ENCODE assay signal across 8 cellular contexts in the genomic region with DNA sequence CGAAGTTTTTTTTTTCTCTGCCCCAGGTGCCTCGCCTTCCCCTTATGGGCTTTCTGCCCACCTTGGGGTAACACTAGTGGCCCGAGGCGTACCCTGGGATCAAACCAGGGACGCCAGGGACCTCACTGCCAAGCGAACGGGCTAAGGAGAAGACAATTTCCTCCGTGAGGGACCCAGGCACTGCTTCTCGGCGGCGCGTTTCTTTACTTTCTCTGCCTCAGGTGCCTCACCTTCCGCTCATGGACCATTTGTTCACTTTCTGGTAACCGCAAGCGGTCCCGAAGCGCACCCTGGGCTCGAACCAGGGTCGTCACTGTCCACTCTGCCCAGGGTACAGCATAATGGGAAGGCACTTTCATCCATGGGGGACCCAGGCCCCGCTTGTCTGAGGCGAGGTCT.
DNase-seq lines count a peak whose midpoint lies in the region; ATAC-seq, FAIRE-seq and TF ChIP-seq lines count a peak whose summit lies in the region.
"Not testable (repeated sequence)": the region's sequence is repeated elsewhere in the genome, so short reads cannot be mapped to it uniquely, and the experiment has no call there.

No MANE protein-coding gene starts in this region.

- POLR2A ChIA-PET in OCI-LY7 (lab: Charles Lee); activated CD4-positive, alpha-beta memory T cell treated with anti-CD3 and anti-CD28 coated beads for 36 hours (lab: Charles Lee); HepG2 (lab: Yijun Ruan, JAX): not testable (repeated sequence)

- BruUV-seq in Calu3 (replicated peaks; lab: Mats Ljungman, UMichigan): not testable (repeated sequence)
- TSS peak; percentile 52 for BruUV-seq in OCI-LY7 (replicated peaks; lab: Mats Ljungman, UMichigan)
- BruUV-seq in HepG2 (replicated peaks; lab: Mats Ljungman, UMichigan): TSS peak; percentile 69

- H2AFZ ChIP-seq in OCI-LY7 (ENCODE audit: low read length); HepG2 (ENCODE audit: low read length): not testable (repeated sequence)

- not testable (repeated sequence) for H3K9ac ChIP-seq in HepG2 (ENCODE audit: insufficient read depth, low read depth, low read length)

- H3K36me3 Mint-ChIP-seq in Calu3 (ENCODE audit: insufficient read depth, unreplicated experiment): peaks cover 10% of the 10 kb centered on the region
- not testable (repeated sequence) for H3K36me3 Mint-ChIP-seq in activated CD4-positive, alpha-beta memory T cell treated with anti-CD3 and anti-CD28 coated beads for 36 hours; activated T-helper 2 cell treated with anti-CD3 and anti-CD28 coated beads, Interferon-gamma antibody, Interleukin-2, Interleukin-4, amounts not matched to agents 10 μg/mL and 5 μg/mL and 100 μg/mL, durations not matched to agents 14 hours and 24 hours and 36 hours (ENCODE audit: low read depth)
- peaks cover 18% of the 10 kb centered on the region for H3K36me3 Mint-ChIP-seq in central memory CD8-positive, alpha-beta T cell (ENCODE audit: insufficient read depth)

- H3K4me1 ChIP-seq in OCI-LY7 (ENCODE audit: insufficient read depth, low read length, poor library complexity, severe bottlenecking); HepG2 (ENCODE audit: insufficient read depth, low read length): not testable (repeated sequence)
- H3K4me1 ChIP-seq in spleen: peaks cover 0 to 19% (median 6%) of the 10 kb centered on the region in 6 donors

- H3K79me2 ChIP-seq in OCI-LY7 (ENCODE audit: insufficient read depth, low read depth, low read length); HepG2 (ENCODE audit: insufficient read depth, low read length): not testable (repeated sequence)

- not testable (repeated sequence) for H4K20me1 ChIP-seq in OCI-LY7 (ENCODE audit: insufficient read depth, low read length); HepG2 (ENCODE audit: insufficient read depth, low read length)

- not testable (repeated sequence) for TF ChIP-seq CTCF in 22Rv1 (IDR thresholded peaks at IDR 0.05); Calu3 (IDR thresholded peaks at IDR 0.05; ENCODE audit: unreplicated experiment); OCI-LY7 (conservative IDR thresholded peaks at IDR 0.05; ENCODE audit: low read length); HepG2 (CRISPR knock-in tag; IDR thresholded peaks at IDR 0.05); spleen (IDR thresholded peaks at IDR 0.05 in 8 of 11, conservative IDR thresholded peaks at IDR 0.05 in 3 of 11)

- H3K9me3 Mint-ChIP-seq in Calu3 (ENCODE audit: low read depth, unreplicated experiment); activated CD4-positive, alpha-beta memory T cell treated with anti-CD3 and anti-CD28 coated beads for 36 hours; activated T-helper 2 cell treated with anti-CD3 and anti-CD28 coated beads, Interferon-gamma antibody, Interleukin-2, Interleukin-4, amounts not matched to agents 10 μg/mL and 5 μg/mL and 100 μg/mL, durations not matched to agents 14 hours and 24 hours and 36 hours; central memory CD8-positive, alpha-beta T cell: not testable (repeated sequence)

- not testable (repeated sequence) for FAIRE-seq in HepG2 (lab: Jason Lieb, UNC)

- in situ Hi-C loops in HepG2 (cut with HindIII; ENCODE audit: extremely low pct_ligation_motif_present, low pct_unique_long_range_greater_than_20kb): not testable (repeated sequence)

- not testable (repeated sequence) for H3K4me1 Mint-ChIP-seq in Calu3 (ENCODE audit: low read depth, unreplicated experiment); activated CD4-positive, alpha-beta memory T cell treated with anti-CD3 and anti-CD28 coated beads for 36 hours (ENCODE audit: low read depth); activated T-helper 2 cell treated with anti-CD3 and anti-CD28 coated beads, Interferon-gamma antibody, Interleukin-2, Interleukin-4, amounts not matched to agents 10 μg/mL and 5 μg/mL and 100 μg/mL, durations not matched to agents 14 hours and 24 hours and 36 hours (ENCODE audit: low read depth); central memory CD8-positive, alpha-beta T cell

- TF ChIP-seq EP300 in HepG2 (IDR thresholded peaks at IDR 0.05; ENCODE audit: low read depth in 2 of 2, low read length in 2 of 2); HepG2 (CRISPR knock-in tag; IDR thresholded peaks at IDR 0.05; ENCODE audit: borderline replicate concordance): not testable (repeated sequence)

- not testable (repeated sequence) for H3K36me3 ChIP-seq in OCI-LY7 (ENCODE audit: insufficient read depth, low read length); HepG2 (replicated peaks in 1 of 2; ENCODE audit: control insufficient read depth in 1 of 2, insufficient read depth in 2 of 2, low read length in 2 of 2); spleen

- peak overlapping the region; percentile 63 for H3K4me3 Mint-ChIP-seq in Calu3 (ENCODE audit: low read depth, unreplicated experiment)
- H3K4me3 Mint-ChIP-seq in activated CD4-positive, alpha-beta memory T cell treated with anti-CD3 and anti-CD28 coated beads for 36 hours: peak overlapping the region; percentile 97
- H3K4me3 Mint-ChIP-seq in activated T-helper 2 cell treated with anti-CD3 and anti-CD28 coated beads, Interferon-gamma antibody, Interleukin-2, Interleukin-4, amounts not matched to agents 10 μg/mL and 5 μg/mL and 100 μg/mL, durations not matched to agents 14 hours and 24 hours and 36 hours (ENCODE audit: low read depth): peak overlapping the region; percentile 100
- H3K4me3 Mint-ChIP-seq in central memory CD8-positive, alpha-beta T cell: peak overlapping the region; percentile 91

- TF ChIP-seq RAD21 in HepG2 (CRISPR knock-in tag; IDR thresholded peaks at IDR 0.05): not testable (repeated sequence)

- not testable (repeated sequence) for H3K27ac Mint-ChIP-seq in Calu3 (ENCODE audit: unreplicated experiment); activated CD4-positive, alpha-beta memory T cell treated with anti-CD3 and anti-CD28 coated beads for 36 hours; central memory CD8-positive, alpha-beta T cell (ENCODE audit: low read depth)
- peak overlapping the region; percentile 81 for H3K27ac Mint-ChIP-seq in activated T-helper 2 cell treated with anti-CD3 and anti-CD28 coated beads, Interferon-gamma antibody, Interleukin-2, Interleukin-4, amounts not matched to agents 10 μg/mL and 5 μg/mL and 100 μg/mL, durations not matched to agents 14 hours and 24 hours and 36 hours

- ATAC-seq in central memory CD8-positive, alpha-beta T cell (replicated peaks; ENCODE audit: extremely low read depth, poor library complexity, severe bottlenecking); HepG2: not testable (repeated sequence)

- H3K27me3 ChIP-seq in HepG2 (ENCODE audit: control insufficient read depth in 1 of 2, insufficient read depth in 2 of 2, low read length in 2 of 2); spleen (replicated peaks in 1 of 7): not testable (repeated sequence)

- H3K27ac ChIP-seq in 22Rv1: peak overlapping the region; percentile 72
- H3K27ac ChIP-seq in OCI-LY7 (ENCODE audit: low read depth, low read length, poor library complexity, severe bottlenecking): peak overlapping the region; percentile 83
- H3K27ac ChIP-seq in HepG2 (ENCODE audit: extremely low read length, insufficient read depth, low read length): not testable (repeated sequence)
- H3K27ac ChIP-seq in spleen: peak overlapping the region in 4 of 8 donors; percentile 75 to 80 (median 77)

- H3K9me3 ChIP-seq in OCI-LY7 (ENCODE audit: low read length); HepG2 (ENCODE audit: low read length); spleen: not testable (repeated sequence)

- 96% methylated on average over 17 of the region's 21 CpGs for WGBS in HepG2 (ENCODE audit: low lambda C conversion rate)
- 79 to 92% (median 86%) methylated on average over 17 to 19 of the region's 21 CpGs for WGBS in spleen, 5 donors

- H3K4me2 ChIP-seq in OCI-LY7 (ENCODE audit: low read length): peak overlapping the region; percentile 53
- not testable (repeated sequence) for H3K4me2 ChIP-seq in HepG2 (ENCODE audit: low read depth, low read length)

- TF ChIP-seq POLR2A in HepG2 (IDR thresholded peaks at IDR 0.05; ENCODE audit: insufficient read depth in 1 of 2, low read depth in 2 of 2, low read length in 2 of 2); spleen (IDR thresholded peaks at IDR 0.05): not testable (repeated sequence)

- H3K4me3 ChIP-seq in OCI-LY7 (ENCODE audit: low read depth, low read length, poor library complexity, severe bottlenecking) (peak overlapping the region; percentile 29), spleen (peak overlapping the region in 1 of 8 donors; percentile 79)
- H3K4me3 ChIP-seq in HepG2 (replicated peaks in 1 of 3; ENCODE audit: insufficient read depth in 1 of 3, low read depth in 2 of 3, low read length in 3 of 3): not testable (repeated sequence)

- H3K9me2 ChIP-seq in OCI-LY7 (ENCODE audit: insufficient read depth, low read length): not testable (repeated sequence)

- CTCF ChIA-PET in Calu3 (lab: Charles Lee); OCI-LY7 (lab: Charles Lee; ENCODE audit: unreplicated experiment); activated CD4-positive, alpha-beta memory T cell treated with anti-CD3 and anti-CD28 coated beads for 36 hours (lab: Charles Lee); HepG2 (lab: Yijun Ruan, JAX; ENCODE audit: low intra/inter-chr PET ratio, low total read pairs): not testable (repeated sequence)

- intact Hi-C loops in Calu3 (cut with micrococcal nuclease; ENCODE audit: unreplicated experiment); OCI-LY7 (cut with micrococcal nuclease; ENCODE audit: unreplicated experiment); activated CD4-positive, alpha-beta memory T cell treated with anti-CD3 and anti-CD28 coated beads for 36 hours (cut with micrococcal nuclease); activated T-helper 2 cell treated with anti-CD3 and anti-CD28 coated beads, Interferon-gamma antibody, Interleukin-2, Interleukin-4, amounts not matched to agents 10 μg/mL and 5 μg/mL and 100 μg/mL, durations not matched to agents 14 hours and 24 hours and 36 hours (cut with micrococcal nuclease); HepG2 (cut with micrococcal nuclease; ENCODE audit: unreplicated experiment); spleen (cut with DNase I; ENCODE audit: low total_unique reads): not testable (repeated sequence)

- DNase-seq in Calu3; OCI-LY7 (ENCODE audit: low spot score); activated T-helper 2 cell treated with anti-CD3 and anti-CD28 coated beads, Interferon-gamma antibody, Interleukin-2, Interleukin-4, amounts not matched to agents 10 μg/mL and 5 μg/mL and 100 μg/mL, durations not matched to agents 14 hours and 24 hours and 36 hours (ENCODE audit: low spot score); central memory CD8-positive, alpha-beta T cell (ENCODE audit: low spot score in 2 of 2); HepG2 (ENCODE audit: low spot score): not testable (repeated sequence)
- DNase-seq in activated CD4-positive, alpha-beta memory T cell treated with anti-CD3 and anti-CD28 coated beads for 36 hours: peak; percentile 9
- peak; percentile 71 for DNase-seq in spleen

- not testable (repeated sequence) for H3K27me3 Mint-ChIP-seq in Calu3 (ENCODE audit: unreplicated experiment); activated CD4-positive, alpha-beta memory T cell treated with anti-CD3 and anti-CD28 coated beads for 36 hours; activated T-helper 2 cell treated with anti-CD3 and anti-CD28 coated beads, Interferon-gamma antibody, Interleukin-2, Interleukin-4, amounts not matched to agents 10 μg/mL and 5 μg/mL and 100 μg/mL, durations not matched to agents 14 hours and 24 hours and 36 hours (ENCODE audit: low read depth); central memory CD8-positive, alpha-beta T cell
